8 cellular contexts compared by ENCODE assay signal in the genomic region with DNA sequence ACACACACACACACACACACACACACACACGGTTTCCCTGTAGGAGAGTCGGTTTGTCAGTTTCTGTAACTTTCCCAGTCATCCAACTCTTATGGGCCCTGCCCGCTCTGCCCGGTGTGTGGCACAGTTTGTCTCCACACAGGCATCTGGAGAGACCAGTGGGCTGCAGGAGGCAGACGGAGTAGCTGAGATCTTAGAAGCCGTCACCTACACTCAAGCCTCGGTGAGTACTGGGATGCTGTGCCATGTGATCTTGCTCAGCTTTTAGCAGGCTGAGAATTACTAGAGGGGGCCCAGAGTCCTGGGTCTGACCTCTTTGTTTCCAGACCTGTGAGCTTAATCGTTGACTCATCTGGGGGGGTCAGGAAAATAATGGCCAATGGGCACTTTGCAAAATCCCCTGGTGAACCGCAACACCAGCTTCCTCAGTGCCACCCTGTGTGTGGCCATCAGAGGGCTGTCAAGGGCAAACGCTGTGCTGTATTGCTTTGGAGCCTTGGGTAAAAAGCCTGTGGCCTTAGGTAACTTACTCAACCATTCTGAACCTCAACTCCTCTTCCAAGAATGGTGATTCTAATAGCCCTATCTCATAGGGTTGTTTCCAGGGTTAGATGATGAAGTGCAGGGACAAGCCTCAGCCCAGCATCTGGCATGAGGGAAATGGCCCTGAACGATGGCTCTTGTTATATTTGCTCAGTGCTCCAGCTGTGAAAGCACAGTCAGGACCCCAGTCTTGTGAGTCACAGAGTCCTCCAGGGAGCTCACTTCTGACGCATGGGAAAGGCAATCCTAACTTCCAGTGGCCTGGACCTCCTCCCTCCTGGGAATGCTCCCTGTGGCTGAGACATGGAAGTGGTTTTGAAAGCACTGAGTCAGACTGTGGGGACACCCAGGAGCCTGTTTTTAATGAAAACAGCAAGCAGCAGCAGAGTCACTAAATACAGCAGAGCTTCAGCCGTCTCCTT. TPM values are rescaled to one million over a fixed set of nuclear protein-coding genes. Genes with fewer than 3 reads are reported as not detected.
DNase-seq lines count a peak whose midpoint lies in the region; ATAC-seq and TF ChIP-seq lines count a peak whose summit lies in the region.

No MANE protein-coding gene starts in this region.

- H3K27ac ChIP-seq in Panc1 (ENCODE audit: low read length) = no peak overlapping the region
- peak overlapping the region; percentile 57 to 76 (median 70) for H3K27ac ChIP-seq in gastrocnemius medialis

- ATAC-seq in Panc1 (0 out of 2 replicates have a peak, but pooled peaks have one; percentile 65), gastrocnemius medialis (peak; percentile 86 to 89)

- H3K36me3 Mint-ChIP-seq in activated naive CD4-positive, alpha-beta T cell treated with anti-CD3 and anti-CD28 coated beads, Interleukin-2, amount 10 ng/mL, durations not matched to agents 7 days and 5 days = no peaks in the 10 kb centered on the region
- H3K36me3 Mint-ChIP-seq in activated T-helper 2 cell treated with anti-CD3 and anti-CD28 coated beads, Interferon-gamma antibody, Interleukin-2, Interleukin-4, amounts not matched to agents 10 μg/mL and 5 μg/mL and 100 μg/mL, durations not matched to agents 14 hours and 24 hours and 36 hours (ENCODE audit: low read depth) = no peaks in the 10 kb centered on the region

- H3K27me3 Mint-ChIP-seq in activated naive CD4-positive, alpha-beta T cell treated with anti-CD3 and anti-CD28 coated beads, Interleukin-2, amount 10 ng/mL, durations not matched to agents 7 days and 5 days = peaks cover 28% of the 10 kb centered on the region
- H3K27me3 Mint-ChIP-seq in activated T-helper 2 cell treated with anti-CD3 and anti-CD28 coated beads, Interferon-gamma antibody, Interleukin-2, Interleukin-4, amounts not matched to agents 10 μg/mL and 5 μg/mL and 100 μg/mL, durations not matched to agents 14 hours and 24 hours and 36 hours (ENCODE audit: low read depth) = peaks cover 4% of the 10 kb centered on the region

- H3K9me3 Mint-ChIP-seq in activated naive CD4-positive, alpha-beta T cell treated with anti-CD3 and anti-CD28 coated beads, Interleukin-2, amount 10 ng/mL, durations not matched to agents 7 days and 5 days = peaks cover 2% of the 10 kb centered on the region
- H3K9me3 Mint-ChIP-seq in activated T-helper 2 cell treated with anti-CD3 and anti-CD28 coated beads, Interferon-gamma antibody, Interleukin-2, Interleukin-4, amounts not matched to agents 10 μg/mL and 5 μg/mL and 100 μg/mL, durations not matched to agents 14 hours and 24 hours and 36 hours = no peaks in the 10 kb centered on the region

- no TSS peak for BruUV-seq in Panc1 (replicated peaks; lab: Mats Ljungman, UMichigan)

- H3K27ac Mint-ChIP-seq in activated naive CD4-positive, alpha-beta T cell treated with anti-CD3 and anti-CD28 coated beads, Interleukin-2, amount 10 ng/mL, durations not matched to agents 7 days and 5 days = no peak overlapping the region
- H3K27ac Mint-ChIP-seq in activated T-helper 2 cell treated with anti-CD3 and anti-CD28 coated beads, Interferon-gamma antibody, Interleukin-2, Interleukin-4, amounts not matched to agents 10 μg/mL and 5 μg/mL and 100 μg/mL, durations not matched to agents 14 hours and 24 hours and 36 hours = no peak overlapping the region

- CTCF ChIA-PET in Panc1 (lab: Charles Lee) = no interaction called here
- CTCF ChIA-PET in activated naive CD4-positive, alpha-beta T cell treated with anti-CD3 and anti-CD28 coated beads, Interleukin-2, amount 10 ng/mL, durations not matched to agents 7 days and 5 days (lab: Charles Lee) = interaction anchor here (1.2 to 1.6 kb wide), 3 partner anchors 9 to 141 kb away, joined by 3 to 6 read pairs (median 5); no protein-coding TSS in a partner anchor

- DNase-seq in GM12865 (ENCODE audit: low read depth) (peak; percentile 28), Panc1 (ENCODE audit: low read depth, low spot score) (no peak), fibroblast of pulmonary artery (ENCODE audit: low read depth) (peak; percentile 93), gastrocnemius medialis (peak; percentile 69 to 88), NCI-H1048 (lab: John Stamatoyannopoulos, UW) (no peak)
- no peak for DNase-seq in activated naive CD4-positive, alpha-beta T cell treated with anti-CD3 and anti-CD28 coated beads, Interleukin-2, amount 10 ng/mL, durations not matched to agents 7 days and 5 days
- DNase-seq in activated T-helper 2 cell treated with anti-CD3 and anti-CD28 coated beads, Interferon-gamma antibody, Interleukin-2, Interleukin-4, amounts not matched to agents 10 μg/mL and 5 μg/mL and 100 μg/mL, durations not matched to agents 14 hours and 24 hours and 36 hours (ENCODE audit: low spot score) = no peak
- no peak for DNase-seq in activated CD4-positive, alpha-beta T cell treated with anti-CD3 and anti-CD28 coated beads, Interleukin-2, amount 50 U/mL, for 1 hour

- in situ Hi-C loops in Panc1 (cut with HindIII; ENCODE audit: low pct_unique_long_range_greater_than_20kb, low sequenced_read_pairs) = no loop called here
- in situ Hi-C loops in gastrocnemius medialis (cut with MboI; ENCODE audit: low sequenced_read_pairs in 4 of 4) = loop anchor here in 1 of 4 donors (25.0 kb wide), 1 partner anchor 148 kb away; no protein-coding TSS in a partner anchor

- no peaks in the 10 kb centered on the region for H3K27me3 ChIP-seq in Panc1 (ENCODE audit: control insufficient read depth, insufficient read depth, low read length)
- no peaks in the 10 kb centered on the region for H3K27me3 ChIP-seq in gastrocnemius medialis

- no peaks in the 10 kb centered on the region for H3K4me1 ChIP-seq in Panc1 (ENCODE audit: control insufficient read depth, insufficient read depth, low read length)
- H3K4me1 ChIP-seq in gastrocnemius medialis = peaks cover 25 to 31% of the 10 kb centered on the region in 2 donors

- H3K9me3 ChIP-seq in Panc1 (ENCODE audit: control insufficient read depth, insufficient read depth, low read depth, low read length) (no peaks in the 10 kb centered on the region), gastrocnemius medialis (no peaks in the 10 kb centered on the region)

- H3K36me3 ChIP-seq in Panc1 (ENCODE audit: control insufficient read depth, insufficient read depth, low read length) (no peaks in the 10 kb centered on the region), gastrocnemius medialis (no peaks in the 10 kb centered on the region)

- peaks cover 4% of the 10 kb centered on the region for H3K4me1 Mint-ChIP-seq in activated naive CD4-positive, alpha-beta T cell treated with anti-CD3 and anti-CD28 coated beads, Interleukin-2, amount 10 ng/mL, durations not matched to agents 7 days and 5 days
- peaks cover 8% of the 10 kb centered on the region for H3K4me1 Mint-ChIP-seq in activated T-helper 2 cell treated with anti-CD3 and anti-CD28 coated beads, Interferon-gamma antibody, Interleukin-2, Interleukin-4, amounts not matched to agents 10 μg/mL and 5 μg/mL and 100 μg/mL, durations not matched to agents 14 hours and 24 hours and 36 hours (ENCODE audit: low read depth)

- H3K4me3 ChIP-seq in GM12865 (ENCODE audit: low read depth, low read length) = no peak overlapping the region
- no peak overlapping the region for H3K4me3 ChIP-seq in Panc1 (ENCODE audit: low read depth in 2 of 2, low read length in 2 of 2)
- H3K4me3 ChIP-seq in fibroblast of pulmonary artery (replicated peaks; ENCODE audit: low read depth, low read length) = no peak overlapping the region
- H3K4me3 ChIP-seq in gastrocnemius medialis = no peak overlapping the region

- POLR2A ChIA-PET in Panc1 (lab: Charles Lee) = no interaction called here

- intact Hi-C loops in Panc1 (cut with micrococcal nuclease; ENCODE audit: unreplicated experiment) (no loop called here), gastrocnemius medialis (cut with DNase I; ENCODE audit: low total_unique reads) (no loop called here)
- intact Hi-C loops in activated T-helper 2 cell treated with anti-CD3 and anti-CD28 coated beads, Interferon-gamma antibody, Interleukin-2, Interleukin-4, amounts not matched to agents 10 μg/mL and 5 μg/mL and 100 μg/mL, durations not matched to agents 14 hours and 24 hours and 36 hours (cut with micrococcal nuclease) = no loop called here

- H3K4me3 Mint-ChIP-seq in activated naive CD4-positive, alpha-beta T cell treated with anti-CD3 and anti-CD28 coated beads, Interleukin-2, amount 10 ng/mL, durations not matched to agents 7 days and 5 days = no peak overlapping the region
- no peak overlapping the region for H3K4me3 Mint-ChIP-seq in activated T-helper 2 cell treated with anti-CD3 and anti-CD28 coated beads, Interferon-gamma antibody, Interleukin-2, Interleukin-4, amounts not matched to agents 10 μg/mL and 5 μg/mL and 100 μg/mL, durations not matched to agents 14 hours and 24 hours and 36 hours (ENCODE audit: low read depth)

- no peak for TF ChIP-seq POLR2A in gastrocnemius medialis (IDR thresholded peaks at IDR 0.05)

- TF ChIP-seq CTCF in GM12865 (IDR thresholded peaks at IDR 0.05; ENCODE audit: insufficient read depth, low read depth, low read length, missing control alignments) (peak; percentile 7), Panc1 (IDR thresholded peaks at IDR 0.05) (no peak), fibroblast of pulmonary artery (IDR thresholded peaks at IDR 0.05; ENCODE audit: low read length, missing control alignments) (peak; percentile 16), gastrocnemius medialis (IDR thresholded peaks at IDR 0.05 in 4 of 5, conservative IDR thresholded peaks at IDR 0.05 in 1 of 5) (no peak)

RNA-seq across cellular contexts. Expression of a gene that starts 45.6 kb away (rescaled TPM):
- total RNA-seq in Panc1 (2021; ENCODE audit: unreplicated experiment) = 0.10 TPM
- not detected for polyA plus RNA-seq in Panc1 (2012; ENCODE audit: insufficient read length)
- 1 to 10 TPM; 4.0 to 7.8 (median 6.8) TPM for total RNA-seq in gastrocnemius medialis
- total RNA-seq in activated T-helper 2 cell treated with anti-CD3 and anti-CD28 coated beads, Interferon-gamma antibody, Interleukin-2, Interleukin-4, amounts not matched to agents 10 μg/mL and 5 μg/mL and 100 μg/mL, durations not matched to agents 14 hours and 24 hours and 36 hours = not detected in 2 replicates

Comparison
In these comparisons a context has a peak if more than half of its experiments do, and no peak if none do; other contexts are left out.
1. DNase-seq: peak in GM12865 (single experiment), fibroblast of pulmonary artery (single experiment) and gastrocnemius medialis (2 of 2); none in Panc1 (single experiment), activated naive CD4-positive, alpha-beta T cell treated with anti-CD3 and anti-CD28 coated beads, Interleukin-2, amount 10 ng/mL, durations not matched to agents 7 days and 5 days (single experiment), activated T-helper 2 cell treated with anti-CD3 and anti-CD28 coated beads, Interferon-gamma antibody, Interleukin-2, Interleukin-4, amounts not matched to agents 10 μg/mL and 5 μg/mL and 100 μg/mL, durations not matched to agents 14 hours and 24 hours and 36 hours (single experiment), activated CD4-positive, alpha-beta T cell treated with anti-CD3 and anti-CD28 coated beads, Interleukin-2, amount 50 U/mL, for 1 hour (single experiment) and NCI-H1048 (single experiment).
2. CTCF ChIP-seq: peak in GM12865 (single experiment) and fibroblast of pulmonary artery (single experiment); none in Panc1 (single experiment) and gastrocnemius medialis (0 of 5).